Comparison of ENCODE assay signal across 15 cellular contexts in genomic region chr19:7262470-7262869, GRCh38.
"Had no signal": no experiment of that assay in that cellular context is flagged by ENCODE, and none has a peak within 500 bp of the region (broad histone marks: within the 10 kb centered on the region; RNA-seq: fewer than 3 reads in every experiment).

No MANE protein-coding gene starts in this region.

- H3K36me3 Mint-ChIP-seq: activated naive CD4-positive, alpha-beta T cell treated with anti-CD3 and anti-CD28 coated beads, Interleukin-2, amount 10 ng/mL, durations not matched to agents 7 days and 5 days had no signal

- H3K27ac Mint-ChIP-seq: activated naive CD4-positive, alpha-beta T cell treated with anti-CD3 and anti-CD28 coated beads, Interleukin-2, amount 10 ng/mL, durations not matched to agents 7 days and 5 days; stimulated activated memory B cell treated with anti-CD40 and anti-IgM and Interleukin-4, amounts not matched to agents 10 μg/mL and 1 μg/mL and 100 μg/mL, for 72 hours had no signal

- H3K27me3 Mint-ChIP-seq: stimulated activated memory B cell treated with anti-CD40 and anti-IgM and Interleukin-4, amounts not matched to agents 10 μg/mL and 1 μg/mL and 100 μg/mL, for 72 hours had no signal

- H3K4me1 Mint-ChIP-seq: activated naive CD4-positive, alpha-beta T cell treated with anti-CD3 and anti-CD28 coated beads, Interleukin-2, amount 10 ng/mL, durations not matched to agents 7 days and 5 days had no signal

- H3K4me3 Mint-ChIP-seq: activated naive CD4-positive, alpha-beta T cell treated with anti-CD3 and anti-CD28 coated beads, Interleukin-2, amount 10 ng/mL, durations not matched to agents 7 days and 5 days; neural crest cell; stimulated activated memory B cell treated with anti-CD40 and anti-IgM and Interleukin-4, amounts not matched to agents 10 μg/mL and 1 μg/mL and 100 μg/mL, for 72 hours had no signal

- ATAC-seq: left lobe of liver; sciatic nerve; stimulated activated memory B cell treated with anti-CD40 and anti-IgM and Interleukin-4, amounts not matched to agents 10 μg/mL and 1 μg/mL and 100 μg/mL, for 72 hours had no signal

- H3K9me3 ChIP-seq: tibial artery had no signal

- H3K9me3 Mint-ChIP-seq: activated naive CD4-positive, alpha-beta T cell treated with anti-CD3 and anti-CD28 coated beads, Interleukin-2, amount 10 ng/mL, durations not matched to agents 7 days and 5 days; stimulated activated memory B cell treated with anti-CD40 and anti-IgM and Interleukin-4, amounts not matched to agents 10 μg/mL and 1 μg/mL and 100 μg/mL, for 72 hours had no signal

- H3K4me3 ChIP-seq: tibial artery had no signal

- H3K27me3 ChIP-seq: tibial artery had no signal

- DNase-seq: activated CD4-positive, alpha-beta T cell treated with anti-CD3 and anti-CD28 coated beads, Interleukin-2, amount 50 U/mL, for 1 hour; activated CD4-positive, CD25-positive, alpha-beta regulatory T cell treated with anti-CD3 and anti-CD28 coated beads, Interleukin-2, amount 50 U/mL, for 72 hours; activated CD8-positive, alpha-beta memory T cell treated with anti-CD3 and anti-CD28 coated beads for 24 hours; activated CD8-positive, alpha-beta memory T cell treated with anti-CD3 and anti-CD28 coated beads, Interleukin-2, amount 50 U/mL, for 48 hours; activated effector memory CD4-positive, alpha-beta T cell treated with Interleukin-2 at 50 U/mL for 16 hours; activated naive CD4-positive, alpha-beta T cell treated with anti-CD3 and anti-CD28 coated beads, Interleukin-2, amount 10 ng/mL, durations not matched to agents 7 days and 5 days; activated T-cell treated with anti-CD3 and anti-CD28 coated beads, Interleukin-2, amount 50 U/mL, for 48 hours; foreskin melanocyte; hypothalamus; stimulated activated CD4-positive, alpha-beta T cell treated with anti-CD3 and anti-CD28 coated beads, Interleukin-4, amount 100 ng/mL, for 4 hours; tibial artery had no signal
